ENCODE assay signal across 14 cellular contexts in genomic region chr5:94856257-94856656, GRCh38.
"Had no signal": no experiment of that assay in that cellular context is flagged by ENCODE, and none has a peak within 500 bp of the region (broad histone marks: within the 10 kb centered on the region; RNA-seq: fewer than 3 reads in every experiment).

No MANE protein-coding gene starts in this region.

- ATAC-seq: activated CD8-positive, alpha-beta T cell treated with anti-CD3 and anti-CD28 coated beads for 36 hours; activated naive CD4-positive, alpha-beta T cell treated with anti-CD3 and anti-CD28 coated beads, Interleukin-2, amount 50 U/mL, for 72 hours; gastroesophageal sphincter; left ventricle myocardium superior; right cardiac atrium had no signal

- DNase-seq: activated CD4-positive, alpha-beta T cell treated with anti-CD3 and anti-CD28 coated beads, Interleukin-2, amount 50 U/mL, for 1 hour; activated CD8-positive, alpha-beta T cell treated with anti-CD3 and anti-CD28 coated beads for 36 hours; activated naive CD4-positive, alpha-beta T cell; activated T-cell treated with anti-CD3 and anti-CD28 coated beads, Interleukin-2, amount 50 U/mL, for 48 hours; central memory CD4-positive, alpha-beta T cell; islet precursor cell; left ventricle myocardium superior; posterior cingulate gyrus; right cardiac atrium; stimulated activated CD4-positive, alpha-beta T cell treated with anti-CD3 and anti-CD28 coated beads, Interleukin-15, amount 100 ng/mL, for 24 hours; stimulated activated CD4-positive, alpha-beta T cell treated with anti-CD3 and anti-CD28 coated beads, Interleukin-2, amount 100 ng/mL, for 24 hours; stimulated activated naive CD4-positive, alpha-beta T cell treated with Interleukin-2 at 50 U/mL for 16 hours had no signal
